1 cellular context compared by ENCODE assay signal in the genomic region with DNA sequence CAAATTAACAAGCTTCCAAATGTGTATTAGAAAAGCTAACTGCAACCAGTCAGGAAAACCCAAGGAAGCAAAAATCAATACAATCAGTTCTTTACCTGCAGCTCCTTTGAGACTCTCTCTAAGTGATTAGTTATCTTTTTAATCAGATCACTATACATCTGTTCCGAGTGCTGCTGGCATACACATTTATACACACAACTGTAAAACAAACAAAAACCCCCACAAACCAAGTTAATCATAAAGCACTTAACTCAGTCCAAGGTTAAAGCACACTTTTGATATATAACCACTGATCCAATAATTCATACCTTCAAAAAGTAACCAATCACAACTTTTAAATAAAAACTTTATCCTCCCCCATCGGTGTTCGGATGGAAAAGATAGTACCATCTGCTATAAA.
TF ChIP-seq lines count a peak whose summit lies in the region.

No MANE protein-coding gene starts in this region.

TF ChIP-seq in SK-N-SH treated with all-trans-retinoic acid at 6 μM for 48 hours, 23 proteins besides CTCF, POLR2A, EP300 and RAD21 (continued from another document):
- peak; percentile 79; the same call in 1 of the 2 replicates for TF ChIP-seq TCF4 (CRISPR knock-in tag; IDR thresholded peaks at IDR 0.05; ENCODE audit: borderline replicate concordance)
